In genomic region chr16:30429418-30429677, GRCh38 we compare ENCODE assay signal across 1 cellular context.
A peak's percentile ranks its signal among the peaks of the same experiment; 100 is the strongest.
TF ChIP-seq lines count a peak whose summit lies in the region.

No MANE protein-coding gene starts in this region.

TF ChIP-seq in H1, 55 proteins besides CTCF, POLR2A, EP300 and RAD21:
- TF ChIP-seq GABPA (IDR thresholded peaks at IDR 0.05; ENCODE audit: borderline replicate concordance, insufficient read depth, low read length) = no peak
- no peak for TF ChIP-seq EGR1 (IDR thresholded peaks at IDR 0.05; ENCODE audit: borderline replicate concordance, low read depth, low read length)
- TF ChIP-seq SIN3A (conservative IDR thresholded peaks at IDR 0.05 in 1 of 2, IDR thresholded peaks at IDR 0.05 in 1 of 2; ENCODE audit: low read depth in 1 of 2, low read length in 2 of 2) = peak in 1 of 2 experiments; percentile 57; a peak in 1 of 4 replicates
